1 cellular context compared by ENCODE assay signal in genomic region chr11:68266936-68267880, GRCh38.
TF ChIP-seq lines count a peak whose summit lies in the region.

No MANE protein-coding gene starts in this region.

TF ChIP-seq in HepG2, 621 proteins besides CTCF, POLR2A, EP300 and RAD21:
- no peak for TF ChIP-seq PRMT3 (CRISPR knock-in tag; IDR thresholded peaks at IDR 0.05; ENCODE audit: borderline replicate concordance, low read depth)
- 0 out of 2 replicates have a peak, but pooled peaks have one; percentile 12 for TF ChIP-seq FOSL2 (CRISPR knock-in tag; IDR thresholded peaks at IDR 0.05)
- TF ChIP-seq ZBTB40 (IDR thresholded peaks at IDR 0.05): peak; percentile 30; the same call in 1 of the 2 replicates
- peak; percentile 98 for TF ChIP-seq ZBTB40 (CRISPR knock-in tag; IDR thresholded peaks at IDR 0.05)
- no peak for TF ChIP-seq ZBTB7B (CRISPR knock-in tag; IDR thresholded peaks at IDR 0.05)
- TF ChIP-seq GPN1 (CRISPR knock-in tag; IDR thresholded peaks at IDR 0.05; ENCODE audit: borderline replicate concordance): no peak
- no peak for TF ChIP-seq ZNF34 (CRISPR knock-in tag; IDR thresholded peaks at IDR 0.05; ENCODE audit: borderline replicate concordance)
- TF ChIP-seq JARID2 (CRISPR knock-in tag; IDR thresholded peaks at IDR 0.05; ENCODE audit: insufficient replicate concordance): no peak
- TF ChIP-seq IRX3 (CRISPR knock-in tag; IDR thresholded peaks at IDR 0.05; ENCODE audit: borderline replicate concordance, low read depth): no peak
